15 cellular contexts compared by ENCODE assay signal in genomic region chr3:105951043-105951442, GRCh38.
"Had no signal": no experiment of that assay in that cellular context is flagged by ENCODE, and none has a peak within 500 bp of the region (broad histone marks: within the 10 kb centered on the region; RNA-seq: fewer than 3 reads in every experiment).

No MANE protein-coding gene starts in this region.

- ATAC-seq: activated CD4-positive, alpha-beta T cell treated with anti-CD3 and anti-CD28 coated beads for 36 hours; gastroesophageal sphincter; heart right ventricle; natural killer cell; WTC11 had no signal

- DNase-seq: activated CD4-positive, alpha-beta T cell treated with anti-CD3 and anti-CD28 coated beads for 36 hours; activated CD4-positive, alpha-beta T cell treated with anti-CD3 and anti-CD28 coated beads, Interleukin-2, amount 50 U/mL, for 48 hours; activated gamma-delta T cell treated with Interleukin-2 at 50 U/mL for 16 hours; amniotic stem cell; central memory CD4-positive, alpha-beta T cell; endodermal cell; heart right ventricle; kidney glomerular epithelial cell; natural killer cell; nucleus accumbens; upper lobe of left lung had no signal

- H3K27me3 ChIP-seq: gastroesophageal sphincter, heart right ventricle, right atrium auricular region, upper lobe of left lung had no signal

- H3K36me3 ChIP-seq: gastroesophageal sphincter, heart right ventricle, right atrium auricular region, upper lobe of left lung had no signal

- H3K27ac ChIP-seq: epithelial cell of prostate, gastroesophageal sphincter, upper lobe of left lung had no signal

- H3K9me3 ChIP-seq: gastroesophageal sphincter, heart right ventricle, right atrium auricular region, upper lobe of left lung had no signal

- H3K4me3 ChIP-seq: gastroesophageal sphincter, heart right ventricle, right atrium auricular region, upper lobe of left lung had no signal

- H3K4me1 ChIP-seq: upper lobe of left lung had no signal
